Comparison of ENCODE assay signal across 9 cellular contexts in the genomic region with DNA sequence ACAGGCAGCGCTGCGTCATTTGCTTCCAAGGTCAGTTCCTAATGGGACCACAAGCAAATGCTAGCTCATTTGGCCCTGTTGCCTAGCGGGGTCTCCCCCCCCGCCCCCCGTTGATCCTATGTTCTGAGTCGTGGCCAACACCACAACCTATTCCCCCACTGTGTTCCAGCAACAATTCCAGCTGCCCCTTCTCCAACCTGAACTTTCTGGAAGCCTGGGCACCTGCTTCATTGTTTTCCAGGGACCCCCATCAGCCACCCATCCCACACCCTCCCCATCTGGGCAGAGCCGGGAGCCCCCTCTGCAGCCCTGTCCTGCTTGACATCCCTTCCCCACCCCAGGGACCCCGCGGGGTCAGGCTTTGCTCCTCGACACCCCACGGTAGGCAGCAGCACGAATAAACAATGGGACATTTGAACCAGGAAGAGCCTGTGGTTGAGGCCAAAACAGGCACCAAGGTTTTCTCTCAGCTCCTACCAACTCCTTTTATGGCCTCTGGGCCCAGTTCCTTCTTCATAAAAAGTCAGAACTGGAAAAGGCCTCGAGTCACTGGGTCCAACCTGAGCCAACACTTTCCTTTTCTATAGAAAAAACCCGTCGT. TPM values are rescaled to one million over a fixed set of nuclear protein-coding genes. Genes with fewer than 3 reads are reported as not detected.
DNase-seq lines count a peak whose midpoint lies in the region; ATAC-seq and TF ChIP-seq lines count a peak whose summit lies in the region.
"Had no signal": no experiment of that assay in that cellular context is flagged by ENCODE, and none has a peak within 500 bp of the region (broad histone marks: within the 10 kb centered on the region; RNA-seq: fewer than 3 reads in every experiment).

No MANE protein-coding gene starts in this region.

- no peak for TF ChIP-seq POLR2A in Peyer's patch (IDR thresholded peaks at IDR 0.05)

- H3K27ac ChIP-seq in Peyer's patch = peak overlapping the region; percentile 87 to 93 (median 88)
- peak overlapping the region; percentile 69 for H3K27ac ChIP-seq in effector memory CD4-positive, alpha-beta T cell (ENCODE audit: insufficient read depth, low read length, poor library complexity, severe bottlenecking)

- H3K4me1 ChIP-seq in BE2C = peaks cover 17% of the 10 kb centered on the region
- peaks cover 0 to 55% (median 17%) of the 10 kb centered on the region in 4 donors for H3K4me1 ChIP-seq in Peyer's patch
- H3K4me1 ChIP-seq in effector memory CD4-positive, alpha-beta T cell (ENCODE audit: control insufficient read depth, insufficient read depth, low read length, poor library complexity, severe bottlenecking) = peaks cover 29% of the 10 kb centered on the region

- TF ChIP-seq CTCF in BE2C (IDR thresholded peaks at IDR 0.05; ENCODE audit: low read depth, low read length) (no peak), Peyer's patch (IDR thresholded peaks at IDR 0.05) (no peak)

- peak overlapping the region; percentile 59 to 95 (median 90) for H3K27ac Mint-ChIP-seq in naive thymus-derived CD8-positive, alpha-beta T cell

- DNase-seq in BE2C (no peak), Peyer's patch (peak in 2 of 3 donors; percentile 57 to 59), H4 (ENCODE audit: low spot score) (no peak), hepatic stellate cell (ENCODE audit: low spot score) (no peak)
- no peak for DNase-seq in effector memory CD4-positive, alpha-beta T cell
- DNase-seq in naive thymus-derived CD8-positive, alpha-beta T cell = peak in 1 of 10 donors; percentile 18

- peak overlapping the region; percentile 48 for H3K4me3 ChIP-seq in BE2C (ENCODE audit: low read depth, low read length)
- peak overlapping the region; percentile 43 to 61 (median 53) for H3K4me3 ChIP-seq in Peyer's patch
- H3K4me3 ChIP-seq in effector memory CD4-positive, alpha-beta T cell (ENCODE audit: insufficient read depth, low read depth, low read length, poor library complexity, severe bottlenecking) = peak overlapping the region; percentile 62

- ATAC-seq in GM19452 (IDR thresholded peaks at IDR 0.05; ENCODE audit: unreplicated experiment) (peak; percentile 3), HG03520 (IDR thresholded peaks at IDR 0.05; ENCODE audit: unreplicated experiment) (no peak)
- peak in 1 of 2 donors; percentile 2 for ATAC-seq in naive thymus-derived CD8-positive, alpha-beta T cell

- H3K9me3 ChIP-seq in BE2C (no peaks in the 10 kb centered on the region), Peyer's patch (no peaks in the 10 kb centered on the region)
- no peaks in the 10 kb centered on the region for H3K9me3 ChIP-seq in effector memory CD4-positive, alpha-beta T cell (ENCODE audit: control insufficient read depth, low read length)

- H3K36me3 Mint-ChIP-seq in naive thymus-derived CD8-positive, alpha-beta T cell = no peaks in the 10 kb centered on the region

- no peaks in the 10 kb centered on the region for H3K27me3 Mint-ChIP-seq in naive thymus-derived CD8-positive, alpha-beta T cell

- H3K4me1 Mint-ChIP-seq in naive thymus-derived CD8-positive, alpha-beta T cell = peaks cover 11 to 39% (median 32%) of the 10 kb centered on the region in 4 donors

- H3K36me3 ChIP-seq in BE2C (no peaks in the 10 kb centered on the region), Peyer's patch (no peaks in the 10 kb centered on the region)
- no peaks in the 10 kb centered on the region for H3K36me3 ChIP-seq in effector memory CD4-positive, alpha-beta T cell (ENCODE audit: control insufficient read depth, insufficient read depth, low read length)

- H3K4me3 Mint-ChIP-seq in naive thymus-derived CD8-positive, alpha-beta T cell = peak overlapping the region; percentile 79 to 91 (median 88)

- POLR2A ChIA-PET in naive thymus-derived CD8-positive, alpha-beta T cell (lab: Charles Lee) = interaction anchor here (0.6 to 5.7 kb wide), 14 partner anchors 9 to 150 kb away, joined by 3 to 53 read pairs (median 10); partner anchors contain the start of genes NCL and PTMA

- no peaks in the 10 kb centered on the region for H3K27me3 ChIP-seq in BE2C
- H3K27me3 ChIP-seq in Peyer's patch = no peaks in the 10 kb centered on the region
- no peaks in the 10 kb centered on the region for H3K27me3 ChIP-seq in effector memory CD4-positive, alpha-beta T cell (replicated peaks; ENCODE audit: control insufficient read depth, insufficient read depth, low read length, poor library complexity, severe bottlenecking)

- no peaks in the 10 kb centered on the region for H3K9me3 Mint-ChIP-seq in naive thymus-derived CD8-positive, alpha-beta T cell

RNA-seq across cellular contexts. Expression of gene TEX44, which starts 20.5 kb away (rescaled TPM):
- not detected for polyA plus RNA-seq in BE2C (2012; ENCODE audit: insufficient read depth, insufficient read length, low read depth)
- total RNA-seq in Peyer's patch = not detected
- not detected for total RNA-seq in naive thymus-derived CD8-positive, alpha-beta T cell
- polyA plus RNA-seq in naive thymus-derived CD8-positive, alpha-beta T cell = not detected
- total RNA-seq in H4 (2014; rRNA removed; shearing (Covaris generic)) = not detected in 2 replicates
- total RNA-seq: lung microvascular endothelial cell had no signal

Comparison
In these comparisons a context has a peak if more than half of its experiments do, and no peak if none do; other contexts are left out.
1. DNase-seq: peak in Peyer's patch (2 of 3); none in BE2C (single experiment), effector memory CD4-positive, alpha-beta T cell (0 of 3), H4 (single experiment) and hepatic stellate cell (single experiment).
2. Peak in every context shown above with its lines, with median percentiles within 50 percentile points of each other: H3K4me3 ChIP-seq.